In genomic region chr17:9381068-9381467, GRCh38 we compare ENCODE assay signal across 26 cellular contexts.
"Had no signal": no experiment of that assay in that cellular context is flagged by ENCODE, and none has a peak within 500 bp of the region (broad histone marks: within the 10 kb centered on the region; RNA-seq: fewer than 3 reads in every experiment).

No MANE protein-coding gene starts in this region.

- H3K4me1 Mint-ChIP-seq: activated CD4-positive, alpha-beta T cell treated with anti-CD3 and anti-CD28 coated beads, Interleukin-2, amount 10 ng/mL, durations not matched to agents 7 days and 5 days; activated naive CD8-positive, alpha-beta T cell treated with anti-CD3 and anti-CD28 coated beads, Interleukin-2, amount 10 ng/mL, durations not matched to agents 7 days and 5 days; brain had no signal

- H3K4me2 ChIP-seq: SK-N-SH had no signal

- H3K4me1 ChIP-seq: ascending aorta, Peyer's patch, SJCRH30 had no signal

- H3K27ac Mint-ChIP-seq: activated CD4-positive, alpha-beta memory T cell treated with anti-CD3 and anti-CD28 coated beads for 36 hours; activated CD4-positive, alpha-beta T cell treated with anti-CD3 and anti-CD28 coated beads, Interleukin-2, amount 10 ng/mL, durations not matched to agents 7 days and 5 days; activated naive CD4-positive, alpha-beta T cell treated with anti-CD3 and anti-CD28 coated beads for 36 hours; activated naive CD8-positive, alpha-beta T cell treated with anti-CD3 and anti-CD28 coated beads, Interleukin-2, amount 10 ng/mL, durations not matched to agents 7 days and 5 days; brain had no signal

- H3K27ac ChIP-seq: ascending aorta, cardiac muscle cell, Peyer's patch, RWPE1, SJCRH30, VCaP had no signal

- DNase-seq: activated CD4-positive, alpha-beta memory T cell treated with anti-CD3 and anti-CD28 coated beads for 36 hours; activated CD4-positive, alpha-beta T cell treated with anti-CD3 and anti-CD28 coated beads, Interleukin-2, amount 10 ng/mL, durations not matched to agents 7 days and 5 days; activated CD4-positive, CD25-positive, alpha-beta regulatory T cell; activated CD8-positive, alpha-beta memory T cell treated with anti-CD3 and anti-CD28 coated beads for 24 hours; activated gamma-delta T cell; activated naive CD4-positive, alpha-beta T cell treated with anti-CD3 and anti-CD28 coated beads for 36 hours; activated naive CD8-positive, alpha-beta T cell treated with anti-CD3 and anti-CD28 coated beads, Interleukin-2, amount 10 ng/mL, durations not matched to agents 7 days and 5 days; activated T-cell treated with anti-CD3 and anti-CD28 coated beads, Interleukin-2, amount 50 U/mL, for 4 hours; Kasumi-1; KBM-7; NCI-H1092; NCI-H1417; NCI-H1694; NCI-H2029 treated with DMSO at 0.1 percent for 48 hours; NCI-H510A treated with DMSO at 0.1 percent for 48 hours; NCI-H69; Peyer's patch; Right ventricle myocardium superior; SJCRH30; SK-N-SH; T-helper 1 cell had no signal

- H3K9me3 ChIP-seq: ascending aorta, Peyer's patch, SJCRH30, SK-N-SH had no signal

- H3K4me3 ChIP-seq: ascending aorta, cardiac muscle cell, Peyer's patch, SJCRH30 had no signal

- H3K27me3 Mint-ChIP-seq: activated CD4-positive, alpha-beta memory T cell treated with anti-CD3 and anti-CD28 coated beads for 36 hours; activated CD4-positive, alpha-beta T cell treated with anti-CD3 and anti-CD28 coated beads, Interleukin-2, amount 10 ng/mL, durations not matched to agents 7 days and 5 days; activated naive CD8-positive, alpha-beta T cell treated with anti-CD3 and anti-CD28 coated beads, Interleukin-2, amount 10 ng/mL, durations not matched to agents 7 days and 5 days; brain had no signal

- H3K4me3 Mint-ChIP-seq: activated CD4-positive, alpha-beta memory T cell treated with anti-CD3 and anti-CD28 coated beads for 36 hours; activated CD4-positive, alpha-beta T cell treated with anti-CD3 and anti-CD28 coated beads, Interleukin-2, amount 10 ng/mL, durations not matched to agents 7 days and 5 days; activated naive CD4-positive, alpha-beta T cell treated with anti-CD3 and anti-CD28 coated beads for 36 hours; activated naive CD8-positive, alpha-beta T cell treated with anti-CD3 and anti-CD28 coated beads, Interleukin-2, amount 10 ng/mL, durations not matched to agents 7 days and 5 days; activated T-cell treated with anti-CD3 and anti-CD28 coated beads, Interleukin-2, amount 50 U/mL, for 4 hours; brain had no signal

- ATAC-seq: activated T-cell treated with anti-CD3 and anti-CD28 coated beads, Interleukin-2, amount 50 U/mL, for 4 hours had no signal

- H3K9me3 Mint-ChIP-seq: activated CD4-positive, alpha-beta T cell treated with anti-CD3 and anti-CD28 coated beads, Interleukin-2, amount 10 ng/mL, durations not matched to agents 7 days and 5 days; activated naive CD4-positive, alpha-beta T cell treated with anti-CD3 and anti-CD28 coated beads for 36 hours; activated naive CD8-positive, alpha-beta T cell treated with anti-CD3 and anti-CD28 coated beads, Interleukin-2, amount 10 ng/mL, durations not matched to agents 7 days and 5 days; activated T-cell treated with anti-CD3 and anti-CD28 coated beads, Interleukin-2, amount 50 U/mL, for 4 hours had no signal

- H3K27me3 ChIP-seq: ascending aorta, cardiac muscle cell, Peyer's patch, SJCRH30 had no signal

- H3K36me3 ChIP-seq: cardiac muscle cell, SJCRH30 had no signal

- H3K9ac ChIP-seq: SK-N-SH had no signal
